ENCODE assay signal across 1 cellular context in the genomic region with DNA sequence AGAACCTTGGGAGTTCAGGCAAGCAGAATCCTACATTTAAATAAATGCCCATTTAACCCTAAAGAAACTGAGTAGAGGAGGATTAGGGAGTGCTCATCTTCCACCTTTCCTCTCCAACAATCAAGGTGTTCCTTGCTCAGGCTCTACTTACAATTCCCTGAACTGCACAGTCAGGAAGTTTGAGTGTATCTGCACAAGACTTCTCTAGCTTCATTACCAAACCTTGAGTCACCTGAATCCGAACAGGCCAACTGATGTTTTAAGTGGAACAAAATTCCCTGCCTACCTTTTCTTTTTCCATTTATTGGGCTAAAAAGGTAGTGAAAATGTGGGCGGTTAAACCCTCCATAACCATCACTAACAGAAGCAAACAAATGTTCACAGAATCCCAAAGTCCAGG.
TF ChIP-seq lines count a peak whose summit lies in the region.

No MANE protein-coding gene starts in this region.

TF ChIP-seq in GM23338, 12 proteins besides CTCF, POLR2A, EP300 and RAD21 (continued from another document):
- TF ChIP-seq CREB1 (CRISPR knock-in tag; IDR thresholded peaks at IDR 0.05; ENCODE audit: low read depth) (no peak), POLR2AphosphoS5 (IDR thresholded peaks at IDR 0.05; ENCODE audit: low read depth) (no peak)
- TF ChIP-seq, protein P1, sequence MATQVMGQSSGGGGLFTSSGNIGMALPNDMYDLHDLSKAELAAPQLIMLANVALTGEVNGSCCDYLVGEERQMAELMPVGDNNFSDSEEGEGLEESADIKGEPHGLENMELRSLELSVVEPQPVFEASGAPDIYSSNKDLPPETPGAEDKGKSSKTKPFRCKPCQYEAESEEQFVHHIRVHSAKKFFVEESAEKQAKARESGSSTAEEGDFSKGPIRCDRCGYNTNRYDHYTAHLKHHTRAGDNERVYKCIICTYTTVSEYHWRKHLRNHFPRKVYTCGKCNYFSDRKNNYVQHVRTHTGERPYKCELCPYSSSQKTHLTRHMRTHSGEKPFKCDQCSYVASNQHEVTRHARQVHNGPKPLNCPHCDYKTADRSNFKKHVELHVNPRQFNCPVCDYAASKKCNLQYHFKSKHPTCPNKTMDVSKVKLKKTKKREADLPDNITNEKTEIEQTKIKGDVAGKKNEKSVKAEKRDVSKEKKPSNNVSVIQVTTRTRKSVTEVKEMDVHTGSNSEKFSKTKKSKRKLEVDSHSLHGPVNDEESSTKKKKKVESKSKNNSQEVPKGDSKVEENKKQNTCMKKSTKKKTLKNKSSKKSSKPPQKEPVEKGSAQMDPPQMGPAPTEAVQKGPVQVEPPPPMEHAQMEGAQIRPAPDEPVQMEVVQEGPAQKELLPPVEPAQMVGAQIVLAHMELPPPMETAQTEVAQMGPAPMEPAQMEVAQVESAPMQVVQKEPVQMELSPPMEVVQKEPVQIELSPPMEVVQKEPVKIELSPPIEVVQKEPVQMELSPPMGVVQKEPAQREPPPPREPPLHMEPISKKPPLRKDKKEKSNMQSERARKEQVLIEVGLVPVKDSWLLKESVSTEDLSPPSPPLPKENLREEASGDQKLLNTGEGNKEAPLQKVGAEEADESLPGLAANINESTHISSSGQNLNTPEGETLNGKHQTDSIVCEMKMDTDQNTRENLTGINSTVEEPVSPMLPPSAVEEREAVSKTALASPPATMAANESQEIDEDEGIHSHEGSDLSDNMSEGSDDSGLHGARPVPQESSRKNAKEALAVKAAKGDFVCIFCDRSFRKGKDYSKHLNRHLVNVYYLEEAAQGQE (IDR thresholded peaks at IDR 0.05; ENCODE audit: unreplicated experiment), result no peak
- TF ChIP-seq, protein P2, sequence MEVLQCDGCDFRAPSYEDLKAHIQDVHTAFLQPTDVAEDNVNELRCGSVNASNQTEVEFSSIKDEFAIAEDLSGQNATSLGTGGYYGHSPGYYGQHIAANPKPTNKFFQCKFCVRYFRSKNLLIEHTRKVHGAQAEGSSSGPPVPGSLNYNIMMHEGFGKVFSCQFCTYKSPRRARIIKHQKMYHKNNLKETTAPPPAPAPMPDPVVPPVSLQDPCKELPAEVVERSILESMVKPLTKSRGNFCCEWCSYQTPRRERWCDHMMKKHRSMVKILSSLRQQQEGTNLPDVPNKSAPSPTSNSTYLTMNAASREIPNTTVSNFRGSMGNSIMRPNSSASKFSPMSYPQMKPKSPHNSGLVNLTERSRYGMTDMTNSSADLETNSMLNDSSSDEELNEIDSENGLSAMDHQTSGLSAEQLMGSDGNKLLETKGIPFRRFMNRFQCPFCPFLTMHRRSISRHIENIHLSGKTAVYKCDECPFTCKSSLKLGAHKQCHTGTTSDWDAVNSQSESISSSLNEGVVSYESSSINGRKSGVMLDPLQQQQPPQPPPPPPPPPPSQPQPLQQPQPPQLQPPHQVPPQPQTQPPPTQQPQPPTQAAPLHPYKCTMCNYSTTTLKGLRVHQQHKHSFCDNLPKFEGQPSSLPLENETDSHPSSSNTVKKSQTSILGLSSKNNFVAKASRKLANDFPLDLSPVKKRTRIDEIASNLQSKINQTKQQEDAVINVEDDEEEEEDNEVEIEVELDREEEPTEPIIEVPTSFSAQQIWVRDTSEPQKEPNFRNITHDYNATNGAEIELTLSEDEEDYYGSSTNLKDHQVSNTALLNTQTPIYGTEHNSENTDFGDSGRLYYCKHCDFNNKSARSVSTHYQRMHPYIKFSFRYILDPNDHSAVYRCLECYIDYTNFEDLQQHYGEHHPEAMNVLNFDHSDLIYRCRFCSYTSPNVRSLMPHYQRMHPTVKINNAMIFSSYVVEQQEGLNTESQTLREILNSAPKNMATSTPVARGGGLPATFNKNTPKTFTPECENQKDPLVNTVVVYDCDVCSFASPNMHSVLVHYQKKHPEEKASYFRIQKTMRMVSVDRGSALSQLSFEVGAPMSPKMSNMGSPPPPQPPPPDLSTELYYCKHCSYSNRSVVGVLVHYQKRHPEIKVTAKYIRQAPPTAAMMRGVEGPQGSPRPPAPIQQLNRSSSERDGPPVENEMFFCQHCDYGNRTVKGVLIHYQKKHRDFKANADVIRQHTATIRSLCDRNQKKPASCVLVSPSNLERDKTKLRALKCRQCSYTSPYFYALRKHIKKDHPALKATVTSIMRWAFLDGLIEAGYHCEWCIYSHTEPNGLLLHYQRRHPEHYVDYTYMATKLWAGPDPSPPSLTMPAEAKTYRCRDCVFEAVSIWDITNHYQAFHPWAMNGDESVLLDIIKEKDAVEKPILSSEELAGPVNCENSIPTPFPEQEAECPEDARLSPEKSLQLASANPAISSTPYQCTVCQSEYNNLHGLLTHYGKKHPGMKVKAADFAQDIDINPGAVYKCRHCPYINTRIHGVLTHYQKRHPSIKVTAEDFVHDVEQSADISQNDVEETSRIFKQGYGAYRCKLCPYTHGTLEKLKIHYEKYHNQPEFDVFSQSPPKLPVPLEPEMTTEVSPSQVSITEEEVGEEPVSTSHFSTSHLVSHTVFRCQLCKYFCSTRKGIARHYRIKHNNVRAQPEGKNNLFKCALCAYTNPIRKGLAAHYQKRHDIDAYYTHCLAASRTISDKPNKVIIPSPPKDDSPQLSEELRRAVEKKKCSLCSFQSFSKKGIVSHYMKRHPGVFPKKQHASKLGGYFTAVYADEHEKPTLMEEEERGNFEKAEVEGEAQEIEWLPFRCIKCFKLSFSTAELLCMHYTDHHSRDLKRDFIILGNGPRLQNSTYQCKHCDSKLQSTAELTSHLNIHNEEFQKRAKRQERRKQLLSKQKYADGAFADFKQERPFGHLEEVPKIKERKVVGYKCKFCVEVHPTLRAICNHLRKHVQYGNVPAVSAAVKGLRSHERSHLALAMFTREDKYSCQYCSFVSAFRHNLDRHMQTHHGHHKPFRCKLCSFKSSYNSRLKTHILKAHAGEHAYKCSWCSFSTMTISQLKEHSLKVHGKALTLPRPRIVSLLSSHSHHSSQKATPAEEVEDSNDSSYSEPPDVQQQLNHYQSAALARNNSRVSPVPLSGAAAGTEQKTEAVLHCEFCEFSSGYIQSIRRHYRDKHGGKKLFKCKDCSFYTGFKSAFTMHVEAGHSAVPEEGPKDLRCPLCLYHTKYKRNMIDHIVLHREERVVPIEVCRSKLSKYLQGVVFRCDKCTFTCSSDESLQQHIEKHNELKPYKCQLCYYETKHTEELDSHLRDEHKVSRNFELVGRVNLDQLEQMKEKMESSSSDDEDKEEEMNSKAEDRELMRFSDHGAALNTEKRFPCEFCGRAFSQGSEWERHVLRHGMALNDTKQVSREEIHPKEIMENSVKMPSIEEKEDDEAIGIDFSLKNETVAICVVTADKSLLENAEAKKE (CRISPR knock-in tag; IDR thresholded peaks at IDR 0.05), result no peak
- TF ChIP-seq, protein P3, sequence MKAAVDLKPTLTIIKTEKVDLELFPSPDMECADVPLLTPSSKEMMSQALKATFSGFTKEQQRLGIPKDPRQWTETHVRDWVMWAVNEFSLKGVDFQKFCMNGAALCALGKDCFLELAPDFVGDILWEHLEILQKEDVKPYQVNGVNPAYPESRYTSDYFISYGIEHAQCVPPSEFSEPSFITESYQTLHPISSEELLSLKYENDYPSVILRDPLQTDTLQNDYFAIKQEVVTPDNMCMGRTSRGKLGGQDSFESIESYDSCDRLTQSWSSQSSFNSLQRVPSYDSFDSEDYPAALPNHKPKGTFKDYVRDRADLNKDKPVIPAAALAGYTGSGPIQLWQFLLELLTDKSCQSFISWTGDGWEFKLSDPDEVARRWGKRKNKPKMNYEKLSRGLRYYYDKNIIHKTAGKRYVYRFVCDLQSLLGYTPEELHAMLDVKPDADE (IDR thresholded peaks at IDR 0.05), result no peak
